ENCODE assay signal across 1 cellular context in genomic region chr1:173392895-173393654, GRCh38.
TF ChIP-seq lines count a peak whose summit lies in the region.

No MANE protein-coding gene starts in this region.

TF ChIP-seq in K562, 482 proteins besides CTCF, POLR2A, EP300 and RAD21 (continued from another document and continues in another):
- no peak for TF ChIP-seq SAP30 (IDR thresholded peaks at IDR 0.05; ENCODE audit: borderline replicate concordance, insufficient read depth, low read depth, low read length, poor library complexity, severe bottlenecking)
- TF ChIP-seq RFX5 (IDR thresholded peaks at IDR 0.05; ENCODE audit: low read depth, low read length), result no peak
- TF ChIP-seq ZNF174 (CRISPR knock-in tag; IDR thresholded peaks at IDR 0.05), result no peak
- TF ChIP-seq, protein P1, sequence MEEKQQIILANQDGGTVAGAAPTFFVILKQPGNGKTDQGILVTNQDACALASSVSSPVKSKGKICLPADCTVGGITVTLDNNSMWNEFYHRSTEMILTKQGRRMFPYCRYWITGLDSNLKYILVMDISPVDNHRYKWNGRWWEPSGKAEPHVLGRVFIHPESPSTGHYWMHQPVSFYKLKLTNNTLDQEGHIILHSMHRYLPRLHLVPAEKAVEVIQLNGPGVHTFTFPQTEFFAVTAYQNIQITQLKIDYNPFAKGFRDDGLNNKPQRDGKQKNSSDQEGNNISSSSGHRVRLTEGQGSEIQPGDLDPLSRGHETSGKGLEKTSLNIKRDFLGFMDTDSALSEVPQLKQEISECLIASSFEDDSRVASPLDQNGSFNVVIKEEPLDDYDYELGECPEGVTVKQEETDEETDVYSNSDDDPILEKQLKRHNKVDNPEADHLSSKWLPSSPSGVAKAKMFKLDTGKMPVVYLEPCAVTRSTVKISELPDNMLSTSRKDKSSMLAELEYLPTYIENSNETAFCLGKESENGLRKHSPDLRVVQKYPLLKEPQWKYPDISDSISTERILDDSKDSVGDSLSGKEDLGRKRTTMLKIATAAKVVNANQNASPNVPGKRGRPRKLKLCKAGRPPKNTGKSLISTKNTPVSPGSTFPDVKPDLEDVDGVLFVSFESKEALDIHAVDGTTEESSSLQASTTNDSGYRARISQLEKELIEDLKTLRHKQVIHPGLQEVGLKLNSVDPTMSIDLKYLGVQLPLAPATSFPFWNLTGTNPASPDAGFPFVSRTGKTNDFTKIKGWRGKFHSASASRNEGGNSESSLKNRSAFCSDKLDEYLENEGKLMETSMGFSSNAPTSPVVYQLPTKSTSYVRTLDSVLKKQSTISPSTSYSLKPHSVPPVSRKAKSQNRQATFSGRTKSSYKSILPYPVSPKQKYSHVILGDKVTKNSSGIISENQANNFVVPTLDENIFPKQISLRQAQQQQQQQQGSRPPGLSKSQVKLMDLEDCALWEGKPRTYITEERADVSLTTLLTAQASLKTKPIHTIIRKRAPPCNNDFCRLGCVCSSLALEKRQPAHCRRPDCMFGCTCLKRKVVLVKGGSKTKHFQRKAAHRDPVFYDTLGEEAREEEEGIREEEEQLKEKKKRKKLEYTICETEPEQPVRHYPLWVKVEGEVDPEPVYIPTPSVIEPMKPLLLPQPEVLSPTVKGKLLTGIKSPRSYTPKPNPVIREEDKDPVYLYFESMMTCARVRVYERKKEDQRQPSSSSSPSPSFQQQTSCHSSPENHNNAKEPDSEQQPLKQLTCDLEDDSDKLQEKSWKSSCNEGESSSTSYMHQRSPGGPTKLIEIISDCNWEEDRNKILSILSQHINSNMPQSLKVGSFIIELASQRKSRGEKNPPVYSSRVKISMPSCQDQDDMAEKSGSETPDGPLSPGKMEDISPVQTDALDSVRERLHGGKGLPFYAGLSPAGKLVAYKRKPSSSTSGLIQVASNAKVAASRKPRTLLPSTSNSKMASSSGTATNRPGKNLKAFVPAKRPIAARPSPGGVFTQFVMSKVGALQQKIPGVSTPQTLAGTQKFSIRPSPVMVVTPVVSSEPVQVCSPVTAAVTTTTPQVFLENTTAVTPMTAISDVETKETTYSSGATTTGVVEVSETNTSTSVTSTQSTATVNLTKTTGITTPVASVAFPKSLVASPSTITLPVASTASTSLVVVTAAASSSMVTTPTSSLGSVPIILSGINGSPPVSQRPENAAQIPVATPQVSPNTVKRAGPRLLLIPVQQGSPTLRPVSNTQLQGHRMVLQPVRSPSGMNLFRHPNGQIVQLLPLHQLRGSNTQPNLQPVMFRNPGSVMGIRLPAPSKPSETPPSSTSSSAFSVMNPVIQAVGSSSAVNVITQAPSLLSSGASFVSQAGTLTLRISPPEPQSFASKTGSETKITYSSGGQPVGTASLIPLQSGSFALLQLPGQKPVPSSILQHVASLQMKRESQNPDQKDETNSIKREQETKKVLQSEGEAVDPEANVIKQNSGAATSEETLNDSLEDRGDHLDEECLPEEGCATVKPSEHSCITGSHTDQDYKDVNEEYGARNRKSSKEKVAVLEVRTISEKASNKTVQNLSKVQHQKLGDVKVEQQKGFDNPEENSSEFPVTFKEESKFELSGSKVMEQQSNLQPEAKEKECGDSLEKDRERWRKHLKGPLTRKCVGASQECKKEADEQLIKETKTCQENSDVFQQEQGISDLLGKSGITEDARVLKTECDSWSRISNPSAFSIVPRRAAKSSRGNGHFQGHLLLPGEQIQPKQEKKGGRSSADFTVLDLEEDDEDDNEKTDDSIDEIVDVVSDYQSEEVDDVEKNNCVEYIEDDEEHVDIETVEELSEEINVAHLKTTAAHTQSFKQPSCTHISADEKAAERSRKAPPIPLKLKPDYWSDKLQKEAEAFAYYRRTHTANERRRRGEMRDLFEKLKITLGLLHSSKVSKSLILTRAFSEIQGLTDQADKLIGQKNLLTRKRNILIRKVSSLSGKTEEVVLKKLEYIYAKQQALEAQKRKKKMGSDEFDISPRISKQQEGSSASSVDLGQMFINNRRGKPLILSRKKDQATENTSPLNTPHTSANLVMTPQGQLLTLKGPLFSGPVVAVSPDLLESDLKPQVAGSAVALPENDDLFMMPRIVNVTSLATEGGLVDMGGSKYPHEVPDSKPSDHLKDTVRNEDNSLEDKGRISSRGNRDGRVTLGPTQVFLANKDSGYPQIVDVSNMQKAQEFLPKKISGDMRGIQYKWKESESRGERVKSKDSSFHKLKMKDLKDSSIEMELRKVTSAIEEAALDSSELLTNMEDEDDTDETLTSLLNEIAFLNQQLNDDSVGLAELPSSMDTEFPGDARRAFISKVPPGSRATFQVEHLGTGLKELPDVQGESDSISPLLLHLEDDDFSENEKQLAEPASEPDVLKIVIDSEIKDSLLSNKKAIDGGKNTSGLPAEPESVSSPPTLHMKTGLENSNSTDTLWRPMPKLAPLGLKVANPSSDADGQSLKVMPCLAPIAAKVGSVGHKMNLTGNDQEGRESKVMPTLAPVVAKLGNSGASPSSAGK (IDR thresholded peaks at IDR 0.05), result peak; percentile 30; the same call in 1 of the 2 replicates
- TF ChIP-seq MCM2 (IDR thresholded peaks at IDR 0.05; ENCODE audit: low read depth), result no peak
- TF ChIP-seq, protein P2, sequence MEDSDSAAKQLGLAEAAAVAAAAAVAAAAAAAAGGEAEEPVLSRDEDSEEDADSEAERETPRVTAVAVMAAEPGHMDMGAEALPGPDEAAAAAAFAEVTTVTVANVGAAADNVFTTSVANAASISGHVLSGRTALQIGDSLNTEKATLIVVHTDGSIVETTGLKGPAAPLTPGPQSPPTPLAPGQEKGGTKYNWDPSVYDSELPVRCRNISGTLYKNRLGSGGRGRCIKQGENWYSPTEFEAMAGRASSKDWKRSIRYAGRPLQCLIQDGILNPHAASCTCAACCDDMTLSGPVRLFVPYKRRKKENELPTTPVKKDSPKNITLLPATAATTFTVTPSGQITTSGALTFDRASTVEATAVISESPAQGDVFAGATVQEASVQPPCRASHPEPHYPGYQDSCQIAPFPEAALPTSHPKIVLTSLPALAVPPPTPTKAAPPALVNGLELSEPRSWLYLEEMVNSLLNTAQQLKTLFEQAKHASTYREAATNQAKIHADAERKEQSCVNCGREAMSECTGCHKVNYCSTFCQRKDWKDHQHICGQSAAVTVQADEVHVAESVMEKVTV (CRISPR knock-in tag; IDR thresholded peaks at IDR 0.05), result no peak
- no peak for TF ChIP-seq CHD1 (IDR thresholded peaks at IDR 0.05; ENCODE audit: low read length)
- no peak for TF ChIP-seq RBM14 (IDR thresholded peaks at IDR 0.05; ENCODE audit: borderline replicate concordance, insufficient read depth, low read depth, low read length)
- TF ChIP-seq ATF1 (CRISPR knock-in tag; IDR thresholded peaks at IDR 0.05), result no peak
- peak; percentile 26; the same call in 1 of the 2 replicates for TF ChIP-seq ATF1 (tag; IDR thresholded peaks at IDR 0.05)
- TF ChIP-seq PBX2 (CRISPR knock-in tag; IDR thresholded peaks at IDR 0.05; ENCODE audit: low read depth), result no peak
- peak; percentile 84 for TF ChIP-seq PBX2 (tag; conservative IDR thresholded peaks at IDR 0.05; ENCODE audit: low read depth)
- 0 out of 2 replicates have a peak, but pooled peaks have one; percentile 48 for TF ChIP-seq ZKSCAN8 (CRISPR knock-in tag; IDR thresholded peaks at IDR 0.05)
- TF ChIP-seq TCF3 (CRISPR knock-in tag; IDR thresholded peaks at IDR 0.05), result peak; percentile 57; the same call in 1 of the 2 replicates
- TF ChIP-seq, protein P3, sequence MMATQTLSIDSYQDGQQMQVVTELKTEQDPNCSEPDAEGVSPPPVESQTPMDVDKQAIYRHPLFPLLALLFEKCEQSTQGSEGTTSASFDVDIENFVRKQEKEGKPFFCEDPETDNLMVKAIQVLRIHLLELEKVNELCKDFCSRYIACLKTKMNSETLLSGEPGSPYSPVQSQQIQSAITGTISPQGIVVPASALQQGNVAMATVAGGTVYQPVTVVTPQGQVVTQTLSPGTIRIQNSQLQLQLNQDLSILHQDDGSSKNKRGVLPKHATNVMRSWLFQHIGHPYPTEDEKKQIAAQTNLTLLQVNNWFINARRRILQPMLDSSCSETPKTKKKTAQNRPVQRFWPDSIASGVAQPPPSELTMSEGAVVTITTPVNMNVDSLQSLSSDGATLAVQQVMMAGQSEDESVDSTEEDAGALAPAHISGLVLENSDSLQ (IDR thresholded peaks at IDR 0.05), result peak; percentile 75
- TF ChIP-seq BRD9 (IDR thresholded peaks at IDR 0.05; ENCODE audit: low read depth, partially characterized antibody), result peak; percentile 25
- peak; percentile 41; the same call in 1 of the 2 replicates for TF ChIP-seq SMARCC2 (IDR thresholded peaks at IDR 0.05; ENCODE audit: low read depth)
- no peak for TF ChIP-seq ZNF717 (CRISPR knock-in tag; IDR thresholded peaks at IDR 0.05)
- peak; percentile 91 for TF ChIP-seq MEIS2 (IDR thresholded peaks at IDR 0.05; ENCODE audit: partially characterized antibody)
- no peak for TF ChIP-seq ZNF318 (IDR thresholded peaks at IDR 0.05; ENCODE audit: borderline replicate concordance in 1 of 2, low read depth in 1 of 2)
- peak; percentile 83 for TF ChIP-seq ATF3 (IDR thresholded peaks at IDR 0.05)
- no peak for TF ChIP-seq ATF3 (CRISPR knock-in tag; conservative IDR thresholded peaks at IDR 0.05)
- peak; percentile 51; the same call in 1 of the 2 replicates for TF ChIP-seq CREM (IDR thresholded peaks at IDR 0.05; ENCODE audit: low read depth)
- TF ChIP-seq FOSL1 (tag; conservative IDR thresholded peaks at IDR 0.05), result peak; percentile 96
- TF ChIP-seq MECOM (CRISPR knock-in tag; IDR thresholded peaks at IDR 0.05), result peak; percentile 98
- TF ChIP-seq CEBPG (CRISPR knock-in tag; IDR thresholded peaks at IDR 0.05), result no peak
- TF ChIP-seq CEBPG (tag; conservative IDR thresholded peaks at IDR 0.05 in 1 of 2, IDR thresholded peaks at IDR 0.05 in 1 of 2), result no peak
- TF ChIP-seq NCOA4 (IDR thresholded peaks at IDR 0.05; ENCODE audit: partially characterized antibody), result no peak
- peak; percentile 45; the same call in 1 of the 2 replicates for TF ChIP-seq HDAC2 (IDR thresholded peaks at IDR 0.05)
- TF ChIP-seq KDM1A (IDR thresholded peaks at IDR 0.05), result peak in 1 of 2 experiments; percentile 52; a peak in 2 of 4 replicates
- TF ChIP-seq ZEB2 (IDR thresholded peaks at IDR 0.05), result peak; percentile 83
